Comparison of ENCODE assay signal across 1 cellular context in genomic region chr13:112575680-112576079, GRCh38.
TF ChIP-seq lines count a peak whose summit lies in the region.

No MANE protein-coding gene starts in this region.

TF ChIP-seq in SK-N-SH, 30 proteins besides CTCF, POLR2A, EP300 and RAD21 (continued from another document):
- no peak for TF ChIP-seq RFX5 (IDR thresholded peaks at IDR 0.05; ENCODE audit: low read length)
- no peak for TF ChIP-seq FOSL2 (IDR thresholded peaks at IDR 0.05; ENCODE audit: borderline replicate concordance, low read depth)
